ENCODE assay signal across 9 cellular contexts in genomic region chr15:101489633-101490407, GRCh38. TPM values are rescaled to one million over a fixed set of nuclear protein-coding genes. Genes with fewer than 3 reads are reported as not detected.
DNase-seq lines count a peak whose midpoint lies in the region; ATAC-seq and TF ChIP-seq lines count a peak whose summit lies in the region.
"Had no signal": no experiment of that assay in that cellular context is flagged by ENCODE, and none has a peak within 500 bp of the region (broad histone marks: within the 10 kb centered on the region; RNA-seq: fewer than 3 reads in every experiment).

PCSK6 (minus strand) TSS chr15:101489707; CDS start chr15:101489670, 37 bp downstream.

- H3K36me3 ChIP-seq in BLaER1 treated with 17β-estradiol and CSF1 and Interleukin-3, amounts not matched to agents 10 nM and 100 nM = no peaks in the 10 kb centered on the region
- no peaks in the 10 kb centered on the region for H3K36me3 ChIP-seq in HUES48 (ENCODE audit: control insufficient read depth, insufficient read depth, low read length)
- H3K36me3 ChIP-seq in duodenal mucosa (ENCODE audit: control insufficient read depth in 1 of 2, insufficient read depth in 2 of 2, low read length in 2 of 2) = no peaks in the 10 kb centered on the region
- H3K36me3 ChIP-seq: ascending aorta had no signal

- no peak for TF ChIP-seq CTCF in CD14-positive monocyte (IDR thresholded peaks at IDR 0.05)

- H3K4me2 ChIP-seq in BLaER1 treated with 17β-estradiol and CSF1 and Interleukin-3, amounts not matched to agents 10 nM and 100 nM = peak within 1 kb of the TSS; percentile 88 to 95 (median 93)

- peaks cover 0 to 18% (median 6%) of the 10 kb centered on the region in 11 experiments; a peak in 10 of 22 replicates for H4K20me1 ChIP-seq in BLaER1 treated with 17β-estradiol and CSF1 and Interleukin-3, amounts not matched to agents 10 nM and 100 nM

- H3K27ac ChIP-seq in BLaER1 treated with 17β-estradiol and CSF1 and Interleukin-3, amounts not matched to agents 10 nM and 100 nM = peak within 1 kb of the TSS in 3 of 11 experiments; percentile 17 to 49 (median 29); a peak in 4 of 22 replicates
- H3K27ac ChIP-seq in HUES48 (ENCODE audit: low read depth, low read length) (no peak within 1 kb of the TSS), duodenal mucosa (ENCODE audit: low read depth, low read length) (no peak within 1 kb of the TSS)
- H3K27ac ChIP-seq: ascending aorta had no signal

- peaks cover 0 to 3% of the 10 kb centered on the region in 2 donors for H3K36me3 Mint-ChIP-seq in CD14-positive monocyte

- H3K27me3 ChIP-seq in BLaER1 treated with 17β-estradiol and CSF1 and Interleukin-3, amounts not matched to agents 10 nM and 100 nM = peaks cover 35 to 55% (median 42%) of the 10 kb centered on the region in 11 experiments
- H3K27me3 ChIP-seq in HUES48 (ENCODE audit: control insufficient read depth, insufficient read depth, low read length) (peaks cover 41% of the 10 kb centered on the region), duodenal mucosa (ENCODE audit: control insufficient read depth in 1 of 2, insufficient read depth in 2 of 2, low read length in 2 of 2) (peaks cover 5 to 20% of the 10 kb centered on the region in 2 donors)

- peak within 1 kb of the TSS in 1 of 2 donors; percentile 78 for H3K4me3 Mint-ChIP-seq in CD14-positive monocyte

- intact Hi-C loops in CD14-positive monocyte (cut with micrococcal nuclease) = no loop called here

- ATAC-seq in HG03095 (IDR thresholded peaks at IDR 0.05; ENCODE audit: unreplicated experiment) (no peak), HG02981 (IDR thresholded peaks at IDR 0.05; ENCODE audit: unreplicated experiment) (no peak)

- no peaks in the 10 kb centered on the region for H3K4me1 Mint-ChIP-seq in CD14-positive monocyte

- H3K4me3 ChIP-seq in BLaER1 treated with 17β-estradiol and CSF1 and Interleukin-3, amounts not matched to agents 10 nM and 100 nM = peak within 1 kb of the TSS; percentile 57 to 73 (median 64)
- H3K4me3 ChIP-seq in HUES48 (ENCODE audit: low read depth, low read length) (peak within 1 kb of the TSS; percentile 55), duodenal mucosa (ENCODE audit: low read depth in 1 of 2, low read length in 2 of 2) (peak within 1 kb of the TSS; percentile 7 to 48)

- peaks cover 57 to 84% (median 61%) of the 10 kb centered on the region in 3 donors for H3K27me3 Mint-ChIP-seq in CD14-positive monocyte (ENCODE audit: low read depth in 3 of 3)

- DNase-seq in mesenteric fat pad (ENCODE audit: low spot score) (no peak), activated gamma-delta T cell (lab: John Stamatoyannopoulos, UW) (no peak), CD14-positive monocyte (ENCODE audit: low spot score) (no peak)

- peaks cover 0 to 6% (median 1%) of the 10 kb centered on the region in 7 donors for H3K9me3 Mint-ChIP-seq in CD14-positive monocyte

- peaks cover 0 to 26% (median 19%) of the 10 kb centered on the region in 10 experiments; a peak in 17 of 20 replicates for H3K4me1 ChIP-seq in BLaER1 treated with 17β-estradiol and CSF1 and Interleukin-3, amounts not matched to agents 10 nM and 100 nM
- H3K4me1 ChIP-seq in HUES48 (ENCODE audit: control insufficient read depth, insufficient read depth, low read length) (no peaks in the 10 kb centered on the region), duodenal mucosa (ENCODE audit: control insufficient read depth in 1 of 2, insufficient read depth in 2 of 2, low read length in 2 of 2) (peaks cover 0 to 5% of the 10 kb centered on the region in 2 donors)
- H3K4me1 ChIP-seq: ascending aorta had no signal

- no peak within 1 kb of the TSS for H3K27ac Mint-ChIP-seq in CD14-positive monocyte

- no peaks in the 10 kb centered on the region for H3K9me3 ChIP-seq in BLaER1 treated with 17β-estradiol and CSF1 and Interleukin-3, amounts not matched to agents 10 nM and 100 nM (replicated peaks in 1 of 11)
- H3K9me3 ChIP-seq in HUES48 (ENCODE audit: control insufficient read depth, insufficient read depth, low read length) (no peaks in the 10 kb centered on the region), duodenal mucosa (ENCODE audit: control insufficient read depth in 1 of 2, low read length in 2 of 2) (no peaks in the 10 kb centered on the region)
- H3K9me3 ChIP-seq: ascending aorta had no signal

- peak within 1 kb of the TSS; percentile 49 to 77 (median 69); a peak in 21 of 22 replicates for H3K9ac ChIP-seq in BLaER1 treated with 17β-estradiol and CSF1 and Interleukin-3, amounts not matched to agents 10 nM and 100 nM
- H3K9ac ChIP-seq in HUES48 (ENCODE audit: low read depth, low read length) = no peak within 1 kb of the TSS; the same call in 1 of the 2 replicates
- H3K9ac ChIP-seq in duodenal mucosa (ENCODE audit: low read depth in 1 of 2, low read length in 2 of 2) = no peak within 1 kb of the TSS

RNA-seq across cellular contexts. Expression of gene PCSK6, which starts in this region (rescaled TPM):
- 16.9 TPM for total RNA-seq in mesenteric fat pad
- polyA plus RNA-seq in CD14-positive monocyte = under 1 TPM; 0.05 to 0.10 TPM

Comparison
In these comparisons a context has a peak if more than half of its experiments do, and no peak if none do; other contexts are left out.
1. H3K9ac ChIP-seq: peak in BLaER1 treated with 17β-estradiol and CSF1 and Interleukin-3, amounts not matched to agents 10 nM and 100 nM (11 of 11); none in HUES48 (single experiment) and duodenal mucosa (0 of 2).
2. Peak in every context shown above with its lines, with median percentiles within 50 percentile points of each other: H3K4me3 ChIP-seq.